Comparison of ENCODE assay signal across 18 cellular contexts in the genomic region with DNA sequence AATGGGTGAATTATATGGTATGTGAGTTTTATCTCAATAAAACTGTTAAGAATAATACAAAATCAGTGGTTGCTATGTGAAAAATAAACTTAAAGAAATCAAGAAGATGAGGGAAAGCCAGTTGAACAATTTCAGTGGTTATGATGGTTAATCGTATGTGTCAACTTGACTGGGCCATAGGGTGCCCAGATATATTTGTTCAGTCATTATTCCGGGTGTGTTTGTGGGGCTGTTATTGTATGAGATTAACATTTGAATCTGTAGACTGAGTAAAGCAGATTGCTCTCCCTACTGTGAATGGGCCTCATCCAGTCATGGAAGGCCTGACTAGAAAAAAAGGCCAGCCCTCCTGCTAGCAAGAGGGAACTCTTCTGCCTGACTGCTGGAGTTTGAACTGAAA.
DNase-seq lines count a peak whose midpoint lies in the region; ATAC-seq and TF ChIP-seq lines count a peak whose summit lies in the region.
"Had no signal": no experiment of that assay in that cellular context is flagged by ENCODE, and none has a peak within 500 bp of the region (broad histone marks: within the 10 kb centered on the region; RNA-seq: fewer than 3 reads in every experiment).

No MANE protein-coding gene starts in this region.

- H2AK9ac ChIP-seq in IMR-90 (replicated peaks; ENCODE audit: low read depth, low read length, poor library complexity), result no peak overlapping the region

- TF ChIP-seq POLR2A in IMR-90 (IDR thresholded peaks at IDR 0.05; ENCODE audit: low read depth, low read length), result no peak

- POLR2A ChIA-PET in IMR-90 (lab: Charles Lee; ENCODE audit: unreplicated experiment), result no interaction called here

- peak; percentile 24 for DNase-seq in NCI-H146 (lab: John Stamatoyannopoulos, UW)
- DNase-seq in NCI-H146 treated with DMSO at 0.1 percent for 48 hours (lab: John Stamatoyannopoulos, UW; ENCODE audit: unreplicated experiment), result no peak
- no peak for DNase-seq in IMR-90
- DNase-seq in chondrocyte (ENCODE audit: low spot score), result no peak
- DNase-seq in H7, result no peak
- no peak for DNase-seq in stimulated activated effector memory CD8-positive, alpha-beta T cell treated with anti-CD3 and anti-CD28 coated beads, Interleukin-12 subunit alpha, Interleukin-12 subunit beta, amount 100 ng/mL, for 72 hours (ENCODE audit: low spot score in 2 of 2)
- DNase-seq: Caco-2; CD4-positive, CD25-positive, alpha-beta regulatory T cell; CD8-positive, alpha-beta T cell; DMS153; DND-41; GM23248; H9 had no signal

- no peak overlapping the region for H3K56ac ChIP-seq in IMR-90 (ENCODE audit: extremely low read depth, insufficient read depth, low read length)

- H2BK15ac ChIP-seq in IMR-90 (ENCODE audit: low read depth, low read length), result no peak overlapping the region

- TF ChIP-seq CTCF in IMR-90 (conservative IDR thresholded peaks at IDR 0.05; ENCODE audit: low read depth, low read length), result no peak
- no peak for TF ChIP-seq CTCF in chondrocyte (IDR thresholded peaks at IDR 0.05)

- no peak overlapping the region for H3K9ac ChIP-seq in IMR-90 (ENCODE audit: low read depth, low read length)
- H3K9ac ChIP-seq: BLaER1, GM23248 had no signal

- H2BK20ac ChIP-seq in IMR-90 (ENCODE audit: low read depth, low read length), result no peak overlapping the region

- CTCF ChIA-PET in IMR-90 (lab: Yijun Ruan, JAX), result no interaction called here

- peaks cover 35 to 78% of the 10 kb centered on the region in 2 experiments; a peak in 3 of 4 replicates for H3K79me1 ChIP-seq in IMR-90 (ENCODE audit: low read depth in 1 of 2, low read length in 2 of 2)

- no peak overlapping the region for H3K4me3 ChIP-seq in IMR-90 (ENCODE audit: insufficient read depth, low read depth, low read length)
- no peak overlapping the region for H3K4me3 ChIP-seq in H7 (ENCODE audit: insufficient read depth, low read depth, low read length)
- H3K4me3 ChIP-seq: BLaER1, GM23248 had no signal

- in situ Hi-C loops in IMR-90 (cut with MboI; ENCODE audit: low sequenced_read_pairs), result no loop called here

- no CpG with 5 or more reads among the region's 2 CpGs for WGBS in IMR-90 (ENCODE audit: extremely low coverage in 2 of 2, insufficient read length in 1 of 2), 2 experiments

- H3K27ac Mint-ChIP-seq in chondrocyte (ENCODE audit: unreplicated experiment), result peak overlapping the region; percentile 87
- no peak overlapping the region for H3K27ac Mint-ChIP-seq in stimulated activated effector memory CD8-positive, alpha-beta T cell treated with anti-CD3 and anti-CD28 coated beads, Interleukin-12 subunit alpha, Interleukin-12 subunit beta, amount 100 ng/mL, for 72 hours
- H3K27ac Mint-ChIP-seq: B cell; CD4-positive, CD25-positive, alpha-beta regulatory T cell; CD8-positive, alpha-beta T cell; H9 had no signal

- H3K36me3 Mint-ChIP-seq in chondrocyte (ENCODE audit: low read depth), result peaks cover 23% of the 10 kb centered on the region
- no peaks in the 10 kb centered on the region for H3K36me3 Mint-ChIP-seq in stimulated activated effector memory CD8-positive, alpha-beta T cell treated with anti-CD3 and anti-CD28 coated beads, Interleukin-12 subunit alpha, Interleukin-12 subunit beta, amount 100 ng/mL, for 72 hours
- H3K36me3 Mint-ChIP-seq: CD8-positive, alpha-beta T cell had no signal

- H3K27me3 ChIP-seq in IMR-90 (ENCODE audit: control insufficient read depth, insufficient read depth, low read length), result no peaks in the 10 kb centered on the region
- H3K27me3 ChIP-seq in H7 (ENCODE audit: control insufficient read depth, insufficient read depth, low read length), result no peaks in the 10 kb centered on the region
- H3K27me3 ChIP-seq: BLaER1 had no signal

- no peak overlapping the region for H2AFZ ChIP-seq in IMR-90 (replicated peaks; ENCODE audit: low read length, poor library complexity)
- H2AFZ ChIP-seq: GM23248 had no signal

- H3K23ac ChIP-seq in IMR-90 (ENCODE audit: low read depth, low read length), result no peak overlapping the region

- H3K9me3 Mint-ChIP-seq in chondrocyte (ENCODE audit: low read depth), result peaks cover 17% of the 10 kb centered on the region
- H3K9me3 Mint-ChIP-seq in stimulated activated effector memory CD8-positive, alpha-beta T cell treated with anti-CD3 and anti-CD28 coated beads, Interleukin-12 subunit alpha, Interleukin-12 subunit beta, amount 100 ng/mL, for 72 hours, result peaks cover 4% of the 10 kb centered on the region
- H3K9me3 Mint-ChIP-seq: CD8-positive, alpha-beta T cell had no signal

- 0 out of 2 replicates have a peak overlapping the region, but pooled peaks have one; percentile 39 for H3K18ac ChIP-seq in IMR-90 (ENCODE audit: low read depth, low read length)

- H3K4ac ChIP-seq in IMR-90 (ENCODE audit: low read depth, low read length), result no peak overlapping the region

- H3K36me3 ChIP-seq in IMR-90 (ENCODE audit: control insufficient read depth, insufficient read depth, low read length) (peaks cover 2% of the 10 kb centered on the region), H7 (replicated peaks; ENCODE audit: control insufficient read depth, insufficient read depth, low read length) (no peaks in the 10 kb centered on the region)
- H3K36me3 ChIP-seq: BLaER1 had no signal

- no peak overlapping the region for H3K4me2 ChIP-seq in IMR-90 (ENCODE audit: low read depth, low read length)
- H3K4me2 ChIP-seq: BLaER1 had no signal

- H2BK5ac ChIP-seq in IMR-90 (ENCODE audit: low read depth, low read length, poor library complexity, severe bottlenecking), result no peak overlapping the region

- H3K27ac ChIP-seq in IMR-90 (ENCODE audit: insufficient read depth, low read length), result peak overlapping the region; percentile 67; the same call in 1 of the 2 replicates
- H3K27ac ChIP-seq: 22Rv1, BLaER1, C4-2B, GM23248 had no signal

- no peak overlapping the region for H2AK5ac ChIP-seq in IMR-90 (ENCODE audit: low read depth, low read length)

- no peak overlapping the region for H2BK120ac ChIP-seq in IMR-90 (ENCODE audit: low read depth, low read length)

- H3K9me3 ChIP-seq in IMR-90 (ENCODE audit: control insufficient read depth, insufficient read depth, low read length), result no peaks in the 10 kb centered on the region
- H3K9me3 ChIP-seq: Caco-2 had no signal

- dilution Hi-C loops in IMR-90 (cut with HindIII; ENCODE audit: low sequenced_read_pairs, unreplicated experiment), result no loop called here

- no peak overlapping the region for H3K14ac ChIP-seq in IMR-90 (replicated peaks; ENCODE audit: low read depth, low read length)

- no peak overlapping the region for H4K91ac ChIP-seq in IMR-90 (ENCODE audit: insufficient read depth, low read depth, low read length)

- BruUV-seq in IMR-90 (replicated peaks; lab: Mats Ljungman, UMichigan), result no TSS peak

- peaks cover 5% of the 10 kb centered on the region for H3K4me1 ChIP-seq in IMR-90 (ENCODE audit: control insufficient read depth, insufficient read depth, low read length)

- intact Hi-C loops in IMR-90 (cut with micrococcal nuclease), result no loop called here

- peaks cover 58% of the 10 kb centered on the region for H3K4me1 Mint-ChIP-seq in chondrocyte (ENCODE audit: low read depth)
- no peaks in the 10 kb centered on the region for H3K4me1 Mint-ChIP-seq in stimulated activated effector memory CD8-positive, alpha-beta T cell treated with anti-CD3 and anti-CD28 coated beads, Interleukin-12 subunit alpha, Interleukin-12 subunit beta, amount 100 ng/mL, for 72 hours
- H3K4me1 Mint-ChIP-seq: B cell; CD4-positive, CD25-positive, alpha-beta regulatory T cell had no signal

- H4K8ac ChIP-seq in IMR-90 (ENCODE audit: low read depth in 2 of 2, low read length in 2 of 2), result no peak overlapping the region

- no peak for TF ChIP-seq RAD21 in IMR-90 (IDR thresholded peaks at IDR 0.05; ENCODE audit: low read length)

- no peak for ATAC-seq in IMR-90 (ENCODE audit: low read depth)
- no peak for ATAC-seq in stimulated activated effector memory CD8-positive, alpha-beta T cell treated with anti-CD3 and anti-CD28 coated beads, Interleukin-12 subunit alpha, Interleukin-12 subunit beta, amount 100 ng/mL, for 72 hours
- ATAC-seq: CD8-positive, alpha-beta T cell; HCT116 had no signal

- H3K4me3 Mint-ChIP-seq in chondrocyte (ENCODE audit: unreplicated experiment), result no peak overlapping the region
- H3K4me3 Mint-ChIP-seq in stimulated activated effector memory CD8-positive, alpha-beta T cell treated with anti-CD3 and anti-CD28 coated beads, Interleukin-12 subunit alpha, Interleukin-12 subunit beta, amount 100 ng/mL, for 72 hours, result no peak overlapping the region
- H3K4me3 Mint-ChIP-seq: B cell; CD4-positive, CD25-positive, alpha-beta regulatory T cell; CD8-positive, alpha-beta T cell; H9 had no signal

- no peaks in the 10 kb centered on the region for H3K27me3 Mint-ChIP-seq in chondrocyte (ENCODE audit: low read depth)
- H3K27me3 Mint-ChIP-seq: B cell; CD4-positive, CD25-positive, alpha-beta regulatory T cell had no signal

- peak overlapping the region; percentile 66; the same call in 1 of the 2 replicates for H4K5ac ChIP-seq in IMR-90 (ENCODE audit: low read depth, low read length)

- peaks cover 61% of the 10 kb centered on the region; the same call in 1 of the 2 replicates for H4K20me1 ChIP-seq in IMR-90 (ENCODE audit: insufficient read depth, low read length)
- H4K20me1 ChIP-seq: BLaER1 had no signal

- H3K9me1 ChIP-seq in IMR-90 (ENCODE audit: insufficient read depth, low read length), result peaks cover 18% of the 10 kb centered on the region

TF ChIP-seq in IMR-90, 13 proteins besides CTCF, POLR2A, EP300 and RAD21 (continues in another document):
- TF ChIP-seq NFE2L2 (IDR thresholded peaks at IDR 0.05; ENCODE audit: low read depth, low read length) (no peak), BHLHE40 (IDR thresholded peaks at IDR 0.05; ENCODE audit: low read depth, low read length) (no peak), CEBPB (IDR thresholded peaks at IDR 0.05; ENCODE audit: low read depth, low read length) (no peak), SMC3 (IDR thresholded peaks at IDR 0.05; ENCODE audit: low read depth, low read length) (no peak), MAFK (IDR thresholded peaks at IDR 0.05; ENCODE audit: low read depth, low read length) (no peak), RCOR1 (IDR thresholded peaks at IDR 0.05; ENCODE audit: insufficient replicate concordance, low read length) (no peak), RFX5 (IDR thresholded peaks at IDR 0.05; ENCODE audit: low read depth, low read length) (no peak), CHD1 (IDR thresholded peaks at IDR 0.05; ENCODE audit: low read depth, low read length) (no peak), MXI1 (IDR thresholded peaks at IDR 0.05; ENCODE audit: borderline replicate concordance, low read depth, low read length) (no peak)
- TF ChIP-seq, protein P1, sequence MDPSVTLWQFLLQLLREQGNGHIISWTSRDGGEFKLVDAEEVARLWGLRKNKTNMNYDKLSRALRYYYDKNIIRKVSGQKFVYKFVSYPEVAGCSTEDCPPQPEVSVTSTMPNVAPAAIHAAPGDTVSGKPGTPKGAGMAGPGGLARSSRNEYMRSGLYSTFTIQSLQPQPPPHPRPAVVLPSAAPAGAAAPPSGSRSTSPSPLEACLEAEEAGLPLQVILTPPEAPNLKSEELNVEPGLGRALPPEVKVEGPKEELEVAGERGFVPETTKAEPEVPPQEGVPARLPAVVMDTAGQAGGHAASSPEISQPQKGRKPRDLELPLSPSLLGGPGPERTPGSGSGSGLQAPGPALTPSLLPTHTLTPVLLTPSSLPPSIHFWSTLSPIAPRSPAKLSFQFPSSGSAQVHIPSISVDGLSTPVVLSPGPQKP (IDR thresholded peaks at IDR 0.05; ENCODE audit: borderline replicate concordance, low read depth, low read length), result no peak
